ENCODE assay signal across 1 cellular context in the genomic region with DNA sequence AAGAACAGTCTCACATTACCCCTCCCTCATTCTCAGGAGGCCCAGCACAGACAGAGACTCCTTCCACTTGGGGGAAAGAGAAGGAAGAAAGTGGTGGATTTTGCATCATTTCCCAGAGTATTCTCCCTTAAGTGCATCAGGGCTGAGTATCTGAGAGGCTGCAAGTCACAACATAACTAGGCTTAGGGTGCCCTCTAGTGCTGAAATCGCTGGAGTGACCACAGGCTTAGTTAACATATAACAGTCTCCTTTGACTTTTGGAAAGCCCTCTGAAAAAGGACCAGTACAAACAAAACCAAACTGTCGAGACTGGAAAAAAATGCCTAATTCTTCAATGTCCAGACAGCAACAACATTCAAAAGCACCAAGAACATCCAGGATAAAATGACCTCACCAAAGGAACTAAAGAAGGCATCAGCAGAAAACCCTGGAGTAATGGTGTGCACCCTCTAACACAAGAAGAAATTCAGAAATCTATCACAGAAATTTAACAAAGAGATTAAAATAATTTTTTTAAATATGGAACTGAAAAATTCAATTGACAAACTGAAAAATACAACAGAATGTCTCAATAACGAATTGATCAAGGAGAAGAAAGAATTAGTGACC.
TF ChIP-seq lines count a peak whose summit lies in the region.

No MANE protein-coding gene starts in this region.

TF ChIP-seq in Ishikawa, 13 proteins besides CTCF, POLR2A, EP300 and RAD21 (continued from another document):
- no peak for TF ChIP-seq CREB1 (IDR thresholded peaks at IDR 0.05; ENCODE audit: low read depth)
- no peak for TF ChIP-seq TCF12 (IDR thresholded peaks at IDR 0.05; ENCODE audit: low read depth)
- no peak for TF ChIP-seq ZBTB7A (IDR thresholded peaks at IDR 0.05; ENCODE audit: low read depth)
